Comparison of ENCODE assay signal across 18 cellular contexts in genomic region chr17:78607061-78607460, GRCh38. TPM values are rescaled to one million over a fixed set of nuclear protein-coding genes. Genes with fewer than 3 reads are reported as not detected.
A peak's percentile ranks its signal among the peaks of the same experiment; 100 is the strongest.
DNase-seq lines count a peak whose midpoint lies in the region; ATAC-seq, FAIRE-seq and TF ChIP-seq lines count a peak whose summit lies in the region.
"Had no signal": no experiment of that assay in that cellular context is flagged by ENCODE, and none has a peak within 500 bp of the region (broad histone marks: within the 10 kb centered on the region; RNA-seq: fewer than 3 reads in every experiment).

No MANE protein-coding gene starts in this region.

- ATAC-seq in A549 (no peak), heart right ventricle (no peak)
- ATAC-seq: GM12878 had no signal

- H2AFZ ChIP-seq in mesenchymal stem cell (ENCODE audit: low read depth, low read length): no peak overlapping the region

- H3K36me3 ChIP-seq in H7 (replicated peaks; ENCODE audit: control insufficient read depth, insufficient read depth, low read length) (no peaks in the 10 kb centered on the region), endodermal cell (ENCODE audit: control insufficient read depth, insufficient read depth, low read length) (no peaks in the 10 kb centered on the region), spleen (no peaks in the 10 kb centered on the region), right atrium auricular region (no peaks in the 10 kb centered on the region), heart right ventricle (no peaks in the 10 kb centered on the region), mesenchymal stem cell (ENCODE audit: control insufficient read depth in 1 of 2, insufficient read depth in 2 of 2, low read depth in 1 of 2, low read length in 2 of 2) (no peaks in the 10 kb centered on the region)
- H3K36me3 ChIP-seq: BE2C had no signal

- intact Hi-C loops in spleen (cut with DNase I; ENCODE audit: low total_unique reads): no loop called here
- intact Hi-C loops in heart right ventricle (cut with DNase I): loop anchor here in 1 of 10 donors (10.0 kb wide), 1 partner anchor 112 kb away; no protein-coding TSS in a partner anchor

- no peaks in the 10 kb centered on the region for H3K9me3 Mint-ChIP-seq in endodermal cell
- H3K9me3 Mint-ChIP-seq: CD8-positive, alpha-beta memory T cell; H9 had no signal

- CTCF ChIA-PET in A549 (lab: Yijun Ruan, JAX): interaction anchor here (0.6 to 14.1 kb wide), 11 partner anchors 9 to 319 kb away, joined by 3 to 126 read pairs (median 4); no protein-coding TSS in a partner anchor

- 82% methylated on average over 6 of the region's 6 CpGs for WGBS in A549 (ENCODE audit: missing lambda C conversion rate)
- WGBS in endodermal cell (ENCODE audit: insufficient coverage in 1 of 2, insufficient read length in 1 of 2), 2 experiments: 31% methylated on average over 6 of the region's 6 CpGs; no CpG with 5 or more reads in 1 of the 2 experiments
- WGBS in spleen, 5 donors: 75 to 84% (median 84%) methylated on average over 6 of the region's 6 CpGs
- 56 to 70% methylated on average over 6 of the region's 6 CpGs for WGBS in heart right ventricle, 2 donors
- WGBS in mesenchymal stem cell: 52% methylated on average over 6 of the region's 6 CpGs

- H3K4me2 ChIP-seq in A549 (no peak overlapping the region), mesenchymal stem cell (ENCODE audit: low read length, poor library complexity, severe bottlenecking) (no peak overlapping the region)

- no peak for TF ChIP-seq POLR2A in A549 (IDR thresholded peaks at IDR 0.05; ENCODE audit: low read length)
- no peak for TF ChIP-seq POLR2A in spleen (IDR thresholded peaks at IDR 0.05)

- H3K4me1 Mint-ChIP-seq in endodermal cell: peaks cover 14% of the 10 kb centered on the region
- H3K4me1 Mint-ChIP-seq: CD8-positive, alpha-beta memory T cell; IgD-negative memory B cell had no signal

- H3K9me3 ChIP-seq in A549: no peaks in the 10 kb centered on the region
- H3K9me3 ChIP-seq in endodermal cell (ENCODE audit: control insufficient read depth, low read length): no peaks in the 10 kb centered on the region
- peaks cover 0 to 4% (median 0%) of the 10 kb centered on the region in 8 donors for H3K9me3 ChIP-seq in spleen
- no peaks in the 10 kb centered on the region for H3K9me3 ChIP-seq in right atrium auricular region
- H3K9me3 ChIP-seq in heart right ventricle: peaks cover 0 to 6% (median 0%) of the 10 kb centered on the region in 11 donors
- H3K9me3 ChIP-seq in mesenchymal stem cell (ENCODE audit: control insufficient read depth, low read length): no peaks in the 10 kb centered on the region
- H3K9me3 ChIP-seq: BE2C, Caco-2 had no signal

- H3K4me3 ChIP-seq in A549 (no peak overlapping the region), H7 (ENCODE audit: insufficient read depth, low read depth, low read length) (no peak overlapping the region), endodermal cell (ENCODE audit: low read length) (no peak overlapping the region), spleen (no peak overlapping the region), right atrium auricular region (no peak overlapping the region), heart right ventricle (no peak overlapping the region), mesenchymal stem cell (ENCODE audit: insufficient read depth in 1 of 2, low read depth in 1 of 2, low read length in 2 of 2) (no peak overlapping the region)
- H3K4me3 ChIP-seq: GM12878 had no signal

- DNase-seq in A549 (ENCODE audit: low read depth in 1 of 2, low spot score in 1 of 2): no peak
- DNase-seq in H7: peak; percentile 47
- peak; percentile 70 for DNase-seq in endodermal cell
- peak; percentile 6 for DNase-seq in spleen
- no peak for DNase-seq in right atrium auricular region (ENCODE audit: low spot score)
- DNase-seq in heart right ventricle: no peak
- no peak for DNase-seq in mesenchymal stem cell
- DNase-seq: BE2C; Caco-2; CD8-positive, alpha-beta memory T cell; H9; KG1 had no signal

- H3K4me3 Mint-ChIP-seq in endodermal cell: no peak overlapping the region
- H3K4me3 Mint-ChIP-seq: CD8-positive, alpha-beta memory T cell; H9; IgD-negative memory B cell had no signal

- no peaks in the 10 kb centered on the region for H3K79me1 ChIP-seq in mesenchymal stem cell (replicated peaks; ENCODE audit: low read length, poor library complexity, severe bottlenecking)

- no peak overlapping the region for H3K14ac ChIP-seq in mesenchymal stem cell (ENCODE audit: low read length in 2 of 2)

- TF ChIP-seq RAD21 in A549 (conservative IDR thresholded peaks at IDR 0.05 in 1 of 2, IDR thresholded peaks at IDR 0.05 in 1 of 2): no peak

- H3K23ac ChIP-seq in mesenchymal stem cell (ENCODE audit: low read length in 2 of 2): no peak overlapping the region

- FAIRE-seq in A549 (lab: Jason Lieb, UNC): peak; percentile 18
- FAIRE-seq: A204.1, GM12878, GM18507 had no signal

- no peak overlapping the region for H2BK120ac ChIP-seq in mesenchymal stem cell (ENCODE audit: low read depth, low read length)

- H3K9ac ChIP-seq in endodermal cell (ENCODE audit: extremely low read depth, low read length, poor library complexity, severe bottlenecking) (no peak overlapping the region), mesenchymal stem cell (ENCODE audit: low read length) (no peak overlapping the region)

- no peak overlapping the region for H2AK5ac ChIP-seq in mesenchymal stem cell (ENCODE audit: low read length, severe bottlenecking)

- POLR2A ChIA-PET in A549 (lab: Yijun Ruan, JAX): interaction anchor here (1.1 kb wide), 1 partner anchor 15 kb away, joined by 6 read pairs; no protein-coding TSS in a partner anchor

- no peak overlapping the region for H4K91ac ChIP-seq in mesenchymal stem cell (ENCODE audit: low read length)

- H3K4ac ChIP-seq in mesenchymal stem cell (ENCODE audit: low read depth in 1 of 2, low read length in 2 of 2): no peak overlapping the region

- H3K36me3 Mint-ChIP-seq in endodermal cell (ENCODE audit: low read depth): no peaks in the 10 kb centered on the region
- H3K36me3 Mint-ChIP-seq: CD8-positive, alpha-beta memory T cell; IgD-negative memory B cell had no signal

- no peak overlapping the region for H2BK15ac ChIP-seq in mesenchymal stem cell (ENCODE audit: low read depth, poor library complexity, severe bottlenecking)

- H3K27me3 Mint-ChIP-seq in endodermal cell (ENCODE audit: insufficient read depth): peaks cover 7% of the 10 kb centered on the region

- no peak overlapping the region for H4K8ac ChIP-seq in mesenchymal stem cell (ENCODE audit: low read length)

- TF ChIP-seq EP300 in A549 (IDR thresholded peaks at IDR 0.05): no peak

- no peak overlapping the region for H3K18ac ChIP-seq in mesenchymal stem cell (ENCODE audit: low read depth in 1 of 2, low read length in 2 of 2)

- no peak overlapping the region for H2BK12ac ChIP-seq in mesenchymal stem cell (ENCODE audit: low read length in 2 of 2)

- H2BK5ac ChIP-seq in mesenchymal stem cell (ENCODE audit: low read depth, low read length, poor library complexity, severe bottlenecking): no peak overlapping the region

- H3K27me3 ChIP-seq in H7 (ENCODE audit: control insufficient read depth, insufficient read depth, low read length): peaks cover 3% of the 10 kb centered on the region
- H3K27me3 ChIP-seq in endodermal cell (ENCODE audit: control insufficient read depth, insufficient read depth, low read length, poor library complexity, severe bottlenecking): no peaks in the 10 kb centered on the region
- H3K27me3 ChIP-seq in spleen (replicated peaks in 1 of 7): peaks cover 0 to 9% (median 0%) of the 10 kb centered on the region in 7 donors
- no peaks in the 10 kb centered on the region for H3K27me3 ChIP-seq in right atrium auricular region
- H3K27me3 ChIP-seq in heart right ventricle: peaks cover 0 to 19% (median 0%) of the 10 kb centered on the region in 7 donors
- H3K27me3 ChIP-seq in mesenchymal stem cell (ENCODE audit: control insufficient read depth in 1 of 2, insufficient read depth in 1 of 2, low read length in 2 of 2): peaks cover 0 to 43% of the 10 kb centered on the region in 2 experiments
- H3K27me3 ChIP-seq: BE2C had no signal

- H3K27ac ChIP-seq in A549 (peak overlapping the region in 1 of 2 experiments; percentile 70; a peak in 3 of 6 replicates), endodermal cell (ENCODE audit: low read depth, low read length) (no peak overlapping the region), spleen (no peak overlapping the region), right atrium auricular region (no peak overlapping the region), heart right ventricle (no peak overlapping the region), mesenchymal stem cell (ENCODE audit: low read length, poor library complexity, severe bottlenecking) (no peak overlapping the region)

- peaks cover 20% of the 10 kb centered on the region for H3K4me1 ChIP-seq in A549
- H3K4me1 ChIP-seq in endodermal cell (ENCODE audit: control insufficient read depth, insufficient read depth, low read length): peaks cover 5% of the 10 kb centered on the region
- H3K4me1 ChIP-seq in spleen: no peaks in the 10 kb centered on the region
- no peaks in the 10 kb centered on the region for H3K4me1 ChIP-seq in right atrium auricular region
- H3K4me1 ChIP-seq in heart right ventricle: peaks cover 0 to 11% (median 0%) of the 10 kb centered on the region in 9 donors
- H3K4me1 ChIP-seq in mesenchymal stem cell (ENCODE audit: control insufficient read depth, insufficient read depth, low read depth, low read length): peaks cover 4% of the 10 kb centered on the region
- H3K4me1 ChIP-seq: BE2C, Caco-2 had no signal

- no peak for TF ChIP-seq CTCF in A549 (IDR thresholded peaks at IDR 0.05)
- TF ChIP-seq CTCF in endodermal cell (conservative IDR thresholded peaks at IDR 0.05): no peak
- no peak for TF ChIP-seq CTCF in spleen (IDR thresholded peaks at IDR 0.05 in 8 of 11, conservative IDR thresholded peaks at IDR 0.05 in 3 of 11)
- TF ChIP-seq CTCF in right atrium auricular region (IDR thresholded peaks at IDR 0.05): no peak
- no peak for TF ChIP-seq CTCF in heart right ventricle (IDR thresholded peaks at IDR 0.05)

- peak overlapping the region; percentile 60 for H3K27ac Mint-ChIP-seq in endodermal cell
- H3K27ac Mint-ChIP-seq: IgD-negative memory B cell had no signal

RNA-seq across cellular contexts. Expression of gene DNAH17, which starts 29.9 kb away (rescaled TPM):
- polyA plus RNA-seq in A549 (2011; rRNA removed) (0.21 and 0.46 TPM in 2 replicates), A549 (2017; fragmentation: RNase III; extraction: RNeasy Plus Mini Kit Qiagen cat#74134 plus additional on column Dnase treatment) (0.26 to 0.49 TPM (median 0.39 TPM) in 3 replicates), spleen (under 1 TPM; 0.06 to 0.72 (median 0.32) TPM), heart right ventricle (under 1 TPM; 0.07 to 0.14 TPM)
- polyA plus RNA-seq in A549 (2012; cell fraction: cytosol; rRNA removed): 0.29 and 0.46 TPM in 2 replicates
- polyA plus RNA-seq in A549 (2012; cell fraction: nucleus; rRNA removed): 0.95 and 1.2 TPM in 2 replicates
- 0.62 and 0.68 TPM in 2 replicates for polyA minus RNA-seq in A549 (2011; rRNA and poly(A)+ RNA removed)
- total RNA-seq in H7 (2014; rRNA removed; shearing (Covaris generic)): 0.59 and 0.87 TPM in 2 replicates
- total RNA-seq in endodermal cell (under 1 TPM; 0.13 to 0.64 TPM), spleen (1 to 10 TPM in 1 of 7 donors, under 1 TPM in 5, not detected in 1; 0.29 to 1.0 (median 0.77) TPM), right atrium auricular region (under 1 TPM in 1 of 2 donors, not detected in 1; 0.04 TPM), heart right ventricle (under 1 TPM in 6 of 10 donors, not detected in 4; 0.05 to 0.30 (median 0.09) TPM)
- polyA plus RNA-seq in endodermal cell (2013, experiment 1 of 2): not detected
- 0.12 TPM for polyA plus RNA-seq in endodermal cell (2013, experiment 2 of 2)
- 0.06 TPM for polyA plus RNA-seq in mesenchymal stem cell (2013, experiment 1 of 2)
- 0.01 TPM for polyA plus RNA-seq in mesenchymal stem cell (2013, experiment 2 of 2)
- total RNA-seq: HT-29 had no signal
- polyA plus RNA-seq: AG04450; CD8-positive, alpha-beta memory T cell had no signal

Comparison
In these comparisons a context has a peak if more than half of its experiments do, and no peak if none do; other contexts are left out.
1. DNase-seq: peak in H7 (single experiment), endodermal cell (single experiment) and spleen (single experiment); none in A549 (0 of 2), right atrium auricular region (single experiment), heart right ventricle (0 of 2) and mesenchymal stem cell (single experiment).